ENCODE assay signal across 22 cellular contexts in genomic region chr7:112262804-112263203, GRCh38. TPM values are rescaled to one million over a fixed set of nuclear protein-coding genes. Genes with fewer than 3 reads are reported as not detected.
A peak's percentile ranks its signal among the peaks of the same experiment; 100 is the strongest.
DNase-seq lines count a peak whose midpoint lies in the region; ATAC-seq, FAIRE-seq and TF ChIP-seq lines count a peak whose summit lies in the region.
"Had no signal": no experiment of that assay in that cellular context is flagged by ENCODE, and none has a peak within 500 bp of the region (broad histone marks: within the 10 kb centered on the region; RNA-seq: fewer than 3 reads in every experiment).

No MANE protein-coding gene starts in this region.

- H3K27me3 ChIP-seq in KMS-11 (ENCODE audit: insufficient read depth, low read depth) = no peaks in the 10 kb centered on the region
- no peaks in the 10 kb centered on the region for H3K27me3 ChIP-seq in K562 (ENCODE audit: control insufficient read depth in 2 of 2, insufficient read depth in 2 of 2, low read length in 2 of 2)
- H3K27me3 ChIP-seq in transverse colon = no peaks in the 10 kb centered on the region
- H3K27me3 ChIP-seq: body of pancreas, gastroesophageal sphincter, Peyer's patch, uterus had no signal

- H3K27ac ChIP-seq in KMS-11 (peak overlapping the region; percentile 71), K562 (ENCODE audit: extremely low read depth, low read depth, low read length) (no peak overlapping the region), transverse colon (peak overlapping the region; percentile 37 to 68 (median 57))
- H3K27ac ChIP-seq: body of pancreas, gastroesophageal sphincter, Peyer's patch had no signal

- 24% methylated on average over 2 of the region's 2 CpGs for WGBS in K562 (ENCODE audit: insufficient coverage, low coverage, missing lambda C conversion rate)
- WGBS in transverse colon (ENCODE audit: low coverage in 1 of 2), 2 donors = 30 to 40% methylated on average over 2 of the region's 2 CpGs

- FAIRE-seq in K562 (lab: Jason Lieb, UNC) = no peak

- CTCF ChIA-PET in K562 (lab: Yijun Ruan, JAX; ENCODE audit: low intra/inter-chr PET ratio) = no interaction called here

- intact Hi-C loops in K562 (cut with micrococcal nuclease) (no loop called here), transverse colon (cut with DNase I; ENCODE audit: low total_unique reads) (no loop called here)

- no peaks in the 10 kb centered on the region for H3K36me3 ChIP-seq in KMS-11 (ENCODE audit: insufficient read depth)
- H3K36me3 ChIP-seq in K562 (ENCODE audit: control insufficient read depth, insufficient read depth, low read length) = no peaks in the 10 kb centered on the region
- H3K36me3 ChIP-seq in transverse colon = no peaks in the 10 kb centered on the region
- H3K36me3 ChIP-seq: gastroesophageal sphincter, Peyer's patch, prostate gland, uterus had no signal

- no peaks in the 10 kb centered on the region for H3K27me3 Mint-ChIP-seq in stimulated activated memory B cell treated with anti-CD40 and anti-IgM and Interleukin-4, amounts not matched to agents 10 μg/mL and 1 μg/mL and 100 μg/mL, for 72 hours

- no peak for DNase-seq in K562 (ENCODE audit: extremely low read depth in 1 of 4, low spot score in 3 of 4)
- peak; percentile 40 for DNase-seq in medulla oblongata (ENCODE audit: extremely low spot score)
- no peak for DNase-seq in transverse colon
- no peak for DNase-seq in NCI-H2196 treated with DMSO at 0.1 percent for 48 hours (lab: John Stamatoyannopoulos, UW; ENCODE audit: unreplicated experiment)
- DNase-seq in DMS53 treated with DMSO at 0.1 percent for 48 hours (lab: John Stamatoyannopoulos, UW; ENCODE audit: unreplicated experiment) = no peak
- DNase-seq: activated gamma-delta T cell treated with Interleukin-2 at 50 U/mL for 16 hours; body of pancreas; C1 segment of cervical spinal cord; Calu3; effector memory CD4-positive, alpha-beta T cell; H9; NCI-H1105; NCI-H2029 treated with DMSO at 0.1 percent for 48 hours; NCI-H446; Peyer's patch; uterus had no signal

- TF ChIP-seq POLR2A in K562 (conservative IDR thresholded peaks at IDR 0.05) (no peak), transverse colon (IDR thresholded peaks at IDR 0.05) (no peak)

- no TSS peak for BruUV-seq in K562 (replicated peaks; lab: Mats Ljungman, UMichigan)

- POLR2A ChIA-PET in K562 (lab: Yijun Ruan, JAX) = interaction anchor here (0.5 kb wide), 1 partner anchor 113 kb away, joined by 3 read pairs; no protein-coding TSS in a partner anchor

- no peak for TF ChIP-seq EP300 in K562 (IDR thresholded peaks at IDR 0.05; ENCODE audit: low read length)
- no peak for TF ChIP-seq EP300 in transverse colon (IDR thresholded peaks at IDR 0.05; ENCODE audit: low read depth)

- H3K4me3 Mint-ChIP-seq in stimulated activated memory B cell treated with anti-CD40 and anti-IgM and Interleukin-4, amounts not matched to agents 10 μg/mL and 1 μg/mL and 100 μg/mL, for 72 hours = no peak overlapping the region

- H3K9ac ChIP-seq in KMS-11 (peak overlapping the region; percentile 29; the same call in 1 of the 2 replicates), K562 (ENCODE audit: insufficient read depth in 1 of 2, low read depth in 2 of 2, low read length in 2 of 2) (no peak overlapping the region)

- H2AFZ ChIP-seq in KMS-11 (ENCODE audit: low read depth) (peak overlapping the region; percentile 8), K562 (ENCODE audit: low read depth, low read length) (no peak overlapping the region)

- ATAC-seq in K562 = no peak
- no peak for ATAC-seq in stimulated activated memory B cell treated with anti-CD40 and anti-IgM and Interleukin-4, amounts not matched to agents 10 μg/mL and 1 μg/mL and 100 μg/mL, for 72 hours
- ATAC-seq: body of pancreas, esophagus mucosa, gastroesophageal sphincter, GM12878 had no signal

- H3K9me1 ChIP-seq in K562 (ENCODE audit: control insufficient read depth, insufficient read depth, low read length) = no peaks in the 10 kb centered on the region

- peaks cover 4% of the 10 kb centered on the region for H3K36me3 Mint-ChIP-seq in stimulated activated memory B cell treated with anti-CD40 and anti-IgM and Interleukin-4, amounts not matched to agents 10 μg/mL and 1 μg/mL and 100 μg/mL, for 72 hours

- H4K20me1 ChIP-seq in KMS-11 (ENCODE audit: insufficient read depth) (no peaks in the 10 kb centered on the region), K562 (replicated peaks; ENCODE audit: control insufficient read depth, insufficient read depth, low read length) (peaks cover 5% of the 10 kb centered on the region; the same call in 1 of the 2 replicates)

- TF ChIP-seq RAD21 in K562 (CRISPR knock-in tag; conservative IDR thresholded peaks at IDR 0.05 in 1 of 2, IDR thresholded peaks at IDR 0.05 in 1 of 2) = no peak

- H3K4me2 ChIP-seq in KMS-11 (peak overlapping the region; percentile 95), K562 (ENCODE audit: insufficient read depth, low read length) (no peak overlapping the region)

- H3K4me1 Mint-ChIP-seq in stimulated activated memory B cell treated with anti-CD40 and anti-IgM and Interleukin-4, amounts not matched to agents 10 μg/mL and 1 μg/mL and 100 μg/mL, for 72 hours = peaks cover 30% of the 10 kb centered on the region

- H3K79me2 ChIP-seq in KMS-11 (ENCODE audit: insufficient read depth, low read depth) (peaks cover 28% of the 10 kb centered on the region), K562 (ENCODE audit: control insufficient read depth, insufficient read depth, low read length) (no peaks in the 10 kb centered on the region)

- TF ChIP-seq CTCF in KMS-11 (conservative IDR thresholded peaks at IDR 0.05; ENCODE audit: low read depth, low read length) = no peak
- TF ChIP-seq CTCF in K562 (IDR thresholded peaks at IDR 0.05 in 2 of 3, conservative IDR thresholded peaks at IDR 0.05 in 1 of 3; ENCODE audit: insufficient read depth in 2 of 3, low read depth in 1 of 3, low read length in 3 of 3) = no peak
- TF ChIP-seq CTCF in transverse colon (IDR thresholded peaks at IDR 0.05) = no peak

- H3K9me3 ChIP-seq in K562 (replicated peaks; ENCODE audit: control insufficient read depth, insufficient read depth, low read depth, low read length) (no peaks in the 10 kb centered on the region), transverse colon (no peaks in the 10 kb centered on the region)
- H3K9me3 ChIP-seq: body of pancreas, gastroesophageal sphincter, Peyer's patch, prostate gland, uterus had no signal

- H3K4me1 ChIP-seq in KMS-11 (ENCODE audit: low read depth, poor library complexity, severe bottlenecking) (peaks cover 73% of the 10 kb centered on the region), K562 (replicated peaks in 1 of 2; ENCODE audit: control insufficient read depth in 2 of 2, insufficient read depth in 2 of 2, low read length in 2 of 2) (no peaks in the 10 kb centered on the region; a peak in 1 of 5 replicates), transverse colon (peaks cover 0 to 31% (median 13%) of the 10 kb centered on the region in 4 donors)
- H3K4me1 ChIP-seq: uterus had no signal

- no peak overlapping the region for H3K4me3 ChIP-seq in KMS-11 (IDR thresholded peaks at IDR 0.05; ENCODE audit: insufficient read depth, low read depth, low read length)
- no peak overlapping the region for H3K4me3 ChIP-seq in K562
- no peak overlapping the region for H3K4me3 ChIP-seq in transverse colon
- H3K4me3 ChIP-seq: body of pancreas, gastroesophageal sphincter, GM12878, Peyer's patch, prostate gland, uterus had no signal

- in situ Hi-C loops in K562 (cut with MboI) (no loop called here), transverse colon (cut with MboI; ENCODE audit: low pct_ligation_motif_present in 1 of 4, low pct_unique_long_range_greater_than_20kb in 1 of 4, low sequenced_read_pairs in 3 of 4) (no loop called here)

- H3K9me3 Mint-ChIP-seq in stimulated activated memory B cell treated with anti-CD40 and anti-IgM and Interleukin-4, amounts not matched to agents 10 μg/mL and 1 μg/mL and 100 μg/mL, for 72 hours = no peaks in the 10 kb centered on the region
- H3K9me3 Mint-ChIP-seq: H9 had no signal

- no peak overlapping the region for H3K27ac Mint-ChIP-seq in stimulated activated memory B cell treated with anti-CD40 and anti-IgM and Interleukin-4, amounts not matched to agents 10 μg/mL and 1 μg/mL and 100 μg/mL, for 72 hours

RNA-seq across cellular contexts. Expression of gene ZNF277, which starts 56.3 kb away (rescaled TPM):
- 7.6 and 23.6 TPM in 2 replicates for total RNA-seq in K562 (2011; cell fraction: chromatin; rRNA removed; ENCODE audit: low replicate concordance)
- 11.6 and 14.0 TPM in 2 replicates for total RNA-seq in K562 (2011; cell fraction: nucleolus; rRNA removed)
- 13.6 and 16.2 TPM in 2 replicates for total RNA-seq in K562 (2011; cell fraction: nucleoplasm; rRNA removed)
- total RNA-seq in K562 (2014; rRNA removed) (14.3 and 18.8 TPM in 2 replicates), K562 (2014; rRNA removed; fragmentation: Illumina TruSeq; extraction: Trizol) (33.5 and 42.0 TPM in 2 replicates), K562 (2015; rRNA removed; fragmentation: Illumina TruSeq; extraction: Trizol) (27.6 and 29.5 TPM in 2 replicates), K562 (2021) (18.5 and 20.3 TPM in 2 replicates), transverse colon (10 to 100 TPM in 3 of 4 donors, 1 to 10 TPM in 1; 2.2 to 27.6 (median 24.1) TPM)
- polyA plus RNA-seq in K562 (2011; rRNA removed) (25.0 and 28.7 TPM in 2 replicates), K562 (2014; fragmentation: Illumina TruSeq; extraction: Trizol) (29.4 and 29.8 TPM in 2 replicates), K562 (2014; fragmentation: Nextera tagmentation; extraction: Ambion mirVana) (10 to 100 TPM; 27.4 to 27.7 TPM), K562 (2014; rRNA removed) (19.3 and 20.7 TPM in 2 replicates)
- 3.1 and 9.3 TPM in 2 replicates for polyA plus RNA-seq in K562 (2011; cell fraction: cytosol; rRNA removed)
- 4.4 and 7.7 TPM in 2 replicates for polyA plus RNA-seq in K562 (2011; cell fraction: nucleus; rRNA removed)
- polyA plus RNA-seq in K562 (2012) = 16.5 and 55.5 TPM in 2 replicates
- polyA minus RNA-seq in K562 (2011; rRNA and poly(A)+ RNA removed) = 31.5 and 38.3 TPM in 2 replicates
- polyA minus RNA-seq in K562 (2011; cell fraction: cytosol; rRNA and poly(A)+ RNA removed) = 18.6 and 19.1 TPM in 2 replicates
- 17.2 and 19.0 TPM in 2 replicates for polyA minus RNA-seq in K562 (2011; cell fraction: nucleus; rRNA and poly(A)+ RNA removed)

RNA-seq across cellular contexts. Expression of gene DOCK4, which starts 56.6 kb away (rescaled TPM):
- 15.9 and 23.4 TPM in 2 replicates for total RNA-seq in K562 (2011; cell fraction: chromatin; rRNA removed; ENCODE audit: low replicate concordance)
- total RNA-seq in K562 (2011; cell fraction: nucleolus; rRNA removed) = 3.8 and 8.0 TPM in 2 replicates
- 10.6 and 11.6 TPM in 2 replicates for total RNA-seq in K562 (2011; cell fraction: nucleoplasm; rRNA removed)
- total RNA-seq in K562 (2014; rRNA removed) (1.5 and 2.0 TPM in 2 replicates), K562 (2014; rRNA removed; fragmentation: Illumina TruSeq; extraction: Trizol) (2.1 and 2.3 TPM in 2 replicates), K562 (2015; rRNA removed; fragmentation: Illumina TruSeq; extraction: Trizol) (1.7 and 2.1 TPM in 2 replicates), K562 (2021) (3.8 and 4.9 TPM in 2 replicates), transverse colon (10 to 100 TPM; 12.7 to 28.4 (median 19.5) TPM)
- polyA plus RNA-seq in K562 (2011; rRNA removed) (3.7 and 5.7 TPM in 2 replicates), K562 (2014; fragmentation: Illumina TruSeq; extraction: Trizol) (1.8 and 2.9 TPM in 2 replicates), K562 (2014; fragmentation: Nextera tagmentation; extraction: Ambion mirVana) (under 1 TPM; 0.42 to 0.45 TPM), K562 (2014; rRNA removed) (3.3 and 3.8 TPM in 2 replicates)
- polyA plus RNA-seq in K562 (2011; cell fraction: cytosol; rRNA removed) = 1.2 and 1.7 TPM in 2 replicates
- 18.4 and 29.9 TPM in 2 replicates for polyA plus RNA-seq in K562 (2011; cell fraction: nucleus; rRNA removed)
- 1.9 and 2.4 TPM in 2 replicates for polyA plus RNA-seq in K562 (2012)
- polyA minus RNA-seq in K562 (2011; rRNA and poly(A)+ RNA removed) = 4.3 and 6.8 TPM in 2 replicates
- polyA minus RNA-seq in K562 (2011; cell fraction: cytosol; rRNA and poly(A)+ RNA removed) = 1.1 and 1.2 TPM in 2 replicates
- polyA minus RNA-seq in K562 (2011; cell fraction: nucleus; rRNA and poly(A)+ RNA removed) = 10.6 and 13.5 TPM in 2 replicates
